ENCODE assay signal across 10 cellular contexts in the genomic region with DNA sequence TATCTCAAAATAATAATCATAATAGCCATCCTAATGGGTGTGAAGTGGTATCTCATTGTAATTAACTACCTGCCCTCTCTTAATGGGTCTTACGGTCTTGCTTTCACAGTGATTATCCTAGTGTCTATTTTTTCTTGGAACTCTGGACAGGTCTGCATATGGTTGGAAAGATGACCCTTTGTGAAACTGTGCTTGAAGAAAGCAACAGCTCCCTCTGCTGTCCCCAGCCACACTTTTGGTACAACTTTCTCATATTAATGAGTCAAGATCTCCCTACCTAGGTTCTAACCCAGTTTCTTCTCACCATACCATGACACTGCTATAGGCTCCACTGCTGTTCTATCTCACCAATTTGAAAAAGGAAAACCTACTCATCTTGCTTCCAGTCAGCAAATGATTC. TPM values are rescaled to one million over a fixed set of nuclear protein-coding genes. Genes with fewer than 3 reads are reported as not detected.
DNase-seq lines count a peak whose midpoint lies in the region; ATAC-seq lines count a peak whose summit lies in the region.
"Had no signal": no experiment of that assay in that cellular context is flagged by ENCODE, and none has a peak within 500 bp of the region (broad histone marks: within the 10 kb centered on the region; RNA-seq: fewer than 3 reads in every experiment).

No MANE protein-coding gene starts in this region.

- POLR2A ChIA-PET in activated CD4-positive, alpha-beta memory T cell treated with anti-CD3 and anti-CD28 coated beads for 36 hours (lab: Charles Lee), result no interaction called here

- intact Hi-C loops in sciatic nerve (cut with DNase I), result no loop called here
- intact Hi-C loops in activated CD4-positive, alpha-beta memory T cell treated with anti-CD3 and anti-CD28 coated beads for 36 hours (cut with micrococcal nuclease), result no loop called here

- CTCF ChIA-PET in activated CD4-positive, alpha-beta memory T cell treated with anti-CD3 and anti-CD28 coated beads for 36 hours (lab: Charles Lee), result no interaction called here

- H3K23ac ChIP-seq in mesenchymal stem cell (ENCODE audit: low read length in 2 of 2), result no peak overlapping the region

- H3K27ac Mint-ChIP-seq in stimulated activated effector memory CD8-positive, alpha-beta T cell treated with anti-CD3 and anti-CD28 coated beads, Interleukin-12 subunit alpha, Interleukin-12 subunit beta, amount 100 ng/mL, for 72 hours, result no peak overlapping the region
- H3K27ac Mint-ChIP-seq in activated CD4-positive, alpha-beta memory T cell treated with anti-CD3 and anti-CD28 coated beads for 36 hours, result no peak overlapping the region

- 60% methylated on average over 1 of the region's 1 CpG for WGBS in mesenchymal stem cell

- no peak overlapping the region for H4K91ac ChIP-seq in mesenchymal stem cell (ENCODE audit: low read length)

- no peak overlapping the region for H3K4me3 ChIP-seq in mesenchymal stem cell (ENCODE audit: insufficient read depth in 1 of 2, low read depth in 1 of 2, low read length in 2 of 2)

- H2BK15ac ChIP-seq in mesenchymal stem cell (ENCODE audit: low read depth, poor library complexity, severe bottlenecking), result no peak overlapping the region

- no peak overlapping the region for H3K4me3 Mint-ChIP-seq in stimulated activated effector memory CD8-positive, alpha-beta T cell treated with anti-CD3 and anti-CD28 coated beads, Interleukin-12 subunit alpha, Interleukin-12 subunit beta, amount 100 ng/mL, for 72 hours
- no peak overlapping the region for H3K4me3 Mint-ChIP-seq in activated CD4-positive, alpha-beta memory T cell treated with anti-CD3 and anti-CD28 coated beads for 36 hours

- H3K36me3 Mint-ChIP-seq in stimulated activated effector memory CD8-positive, alpha-beta T cell treated with anti-CD3 and anti-CD28 coated beads, Interleukin-12 subunit alpha, Interleukin-12 subunit beta, amount 100 ng/mL, for 72 hours, result no peaks in the 10 kb centered on the region
- no peaks in the 10 kb centered on the region for H3K36me3 Mint-ChIP-seq in activated CD4-positive, alpha-beta memory T cell treated with anti-CD3 and anti-CD28 coated beads for 36 hours

- no peaks in the 10 kb centered on the region for H3K27me3 Mint-ChIP-seq in activated CD4-positive, alpha-beta memory T cell treated with anti-CD3 and anti-CD28 coated beads for 36 hours

- no peaks in the 10 kb centered on the region for H3K4me1 Mint-ChIP-seq in stimulated activated effector memory CD8-positive, alpha-beta T cell treated with anti-CD3 and anti-CD28 coated beads, Interleukin-12 subunit alpha, Interleukin-12 subunit beta, amount 100 ng/mL, for 72 hours
- no peaks in the 10 kb centered on the region for H3K4me1 Mint-ChIP-seq in activated CD4-positive, alpha-beta memory T cell treated with anti-CD3 and anti-CD28 coated beads for 36 hours (ENCODE audit: low read depth)

- H2AK5ac ChIP-seq in mesenchymal stem cell (ENCODE audit: low read length, severe bottlenecking), result no peak overlapping the region

- no peak overlapping the region for H2BK12ac ChIP-seq in mesenchymal stem cell (ENCODE audit: low read length in 2 of 2)

- H4K8ac ChIP-seq in mesenchymal stem cell (ENCODE audit: low read length), result no peak overlapping the region

- H3K9ac ChIP-seq in mesenchymal stem cell (ENCODE audit: low read length), result no peak overlapping the region

- no peak overlapping the region for H3K18ac ChIP-seq in mesenchymal stem cell (ENCODE audit: low read depth in 1 of 2, low read length in 2 of 2)

- H2BK5ac ChIP-seq in mesenchymal stem cell (ENCODE audit: low read depth, low read length, poor library complexity, severe bottlenecking), result no peak overlapping the region

- no peaks in the 10 kb centered on the region for H3K9me3 ChIP-seq in mesenchymal stem cell (ENCODE audit: control insufficient read depth, low read length)

- no peak overlapping the region for H3K27ac ChIP-seq in mesenchymal stem cell (ENCODE audit: low read length, poor library complexity, severe bottlenecking)

- H3K9me3 Mint-ChIP-seq in stimulated activated effector memory CD8-positive, alpha-beta T cell treated with anti-CD3 and anti-CD28 coated beads, Interleukin-12 subunit alpha, Interleukin-12 subunit beta, amount 100 ng/mL, for 72 hours, result no peaks in the 10 kb centered on the region
- no peaks in the 10 kb centered on the region for H3K9me3 Mint-ChIP-seq in activated CD4-positive, alpha-beta memory T cell treated with anti-CD3 and anti-CD28 coated beads for 36 hours

- peak; percentile 22 for DNase-seq in Daoy (ENCODE audit: low read depth)
- DNase-seq in HuH-7 (ENCODE audit: low spot score), result peak; percentile 47
- peak; percentile 36 for DNase-seq in astrocyte of the hippocampus (ENCODE audit: low read depth, low spot score)
- peak; percentile 22 for DNase-seq in mesenchymal stem cell
- no peak for DNase-seq in stimulated activated effector memory CD8-positive, alpha-beta T cell treated with anti-CD3 and anti-CD28 coated beads, Interleukin-12 subunit alpha, Interleukin-12 subunit beta, amount 100 ng/mL, for 72 hours (ENCODE audit: low spot score in 2 of 2)
- no peak for DNase-seq in sciatic nerve (ENCODE audit: low spot score)
- DNase-seq in activated CD4-positive, alpha-beta memory T cell treated with anti-CD3 and anti-CD28 coated beads for 36 hours, result no peak
- DNase-seq: activated T-cell treated with anti-CD3 and anti-CD28 coated beads, Interleukin-2, amount 50 U/mL, for 48 hours; stimulated activated CD4-positive, alpha-beta T cell treated with anti-CD3 and anti-CD28 coated beads, Interleukin-2, amount 100 ng/mL, for 48 hours had no signal

- no peak overlapping the region for H3K4ac ChIP-seq in mesenchymal stem cell (ENCODE audit: low read depth in 1 of 2, low read length in 2 of 2)

- H3K4me1 ChIP-seq in mesenchymal stem cell (ENCODE audit: control insufficient read depth, insufficient read depth, low read depth, low read length), result peaks cover 2% of the 10 kb centered on the region

- no peak overlapping the region for H3K4me2 ChIP-seq in mesenchymal stem cell (ENCODE audit: low read length, poor library complexity, severe bottlenecking)

- ATAC-seq in stimulated activated effector memory CD8-positive, alpha-beta T cell treated with anti-CD3 and anti-CD28 coated beads, Interleukin-12 subunit alpha, Interleukin-12 subunit beta, amount 100 ng/mL, for 72 hours, result no peak
- ATAC-seq in sciatic nerve (no peak), HG03108 (IDR thresholded peaks at IDR 0.05; ENCODE audit: unreplicated experiment) (no peak)

- H3K27me3 ChIP-seq in mesenchymal stem cell (ENCODE audit: control insufficient read depth in 1 of 2, insufficient read depth in 1 of 2, low read length in 2 of 2), result peaks cover 0 to 35% of the 10 kb centered on the region in 2 experiments

- H2BK120ac ChIP-seq in mesenchymal stem cell (ENCODE audit: low read depth, low read length), result no peak overlapping the region

- no peak overlapping the region for H3K14ac ChIP-seq in mesenchymal stem cell (ENCODE audit: low read length in 2 of 2)

- no peaks in the 10 kb centered on the region for H3K36me3 ChIP-seq in mesenchymal stem cell (ENCODE audit: control insufficient read depth in 1 of 2, insufficient read depth in 2 of 2, low read depth in 1 of 2, low read length in 2 of 2)

- H3K79me1 ChIP-seq in mesenchymal stem cell (replicated peaks; ENCODE audit: low read length, poor library complexity, severe bottlenecking), result no peaks in the 10 kb centered on the region

- no peak overlapping the region for H2AFZ ChIP-seq in mesenchymal stem cell (ENCODE audit: low read depth, low read length)

RNA-seq across cellular contexts. Expression of a gene that starts 2.4 kb away (rescaled TPM):
- not detected in 2 replicates for total RNA-seq in Daoy (2014; rRNA removed; shearing (Covaris generic))
- polyA plus RNA-seq in mesenchymal stem cell (2013, experiment 1 of 2), result not detected
- not detected for polyA plus RNA-seq in mesenchymal stem cell (2013, experiment 2 of 2)
- not detected for total RNA-seq in sciatic nerve
- not detected for total RNA-seq in activated CD4-positive, alpha-beta memory T cell treated with anti-CD3 and anti-CD28 coated beads for 36 hours

Comparison
In these comparisons a context has a peak if more than half of its experiments do, and no peak if none do; other contexts are left out.
1. DNase-seq: peak in Daoy (single experiment), HuH-7 (single experiment), astrocyte of the hippocampus (single experiment) and mesenchymal stem cell (single experiment); none in stimulated activated effector memory CD8-positive, alpha-beta T cell treated with anti-CD3 and anti-CD28 coated beads, Interleukin-12 subunit alpha, Interleukin-12 subunit beta, amount 100 ng/mL, for 72 hours (0 of 2), sciatic nerve (single experiment) and activated CD4-positive, alpha-beta memory T cell treated with anti-CD3 and anti-CD28 coated beads for 36 hours (single experiment).